ENCODE assay signal across 1 cellular context in the genomic region with DNA sequence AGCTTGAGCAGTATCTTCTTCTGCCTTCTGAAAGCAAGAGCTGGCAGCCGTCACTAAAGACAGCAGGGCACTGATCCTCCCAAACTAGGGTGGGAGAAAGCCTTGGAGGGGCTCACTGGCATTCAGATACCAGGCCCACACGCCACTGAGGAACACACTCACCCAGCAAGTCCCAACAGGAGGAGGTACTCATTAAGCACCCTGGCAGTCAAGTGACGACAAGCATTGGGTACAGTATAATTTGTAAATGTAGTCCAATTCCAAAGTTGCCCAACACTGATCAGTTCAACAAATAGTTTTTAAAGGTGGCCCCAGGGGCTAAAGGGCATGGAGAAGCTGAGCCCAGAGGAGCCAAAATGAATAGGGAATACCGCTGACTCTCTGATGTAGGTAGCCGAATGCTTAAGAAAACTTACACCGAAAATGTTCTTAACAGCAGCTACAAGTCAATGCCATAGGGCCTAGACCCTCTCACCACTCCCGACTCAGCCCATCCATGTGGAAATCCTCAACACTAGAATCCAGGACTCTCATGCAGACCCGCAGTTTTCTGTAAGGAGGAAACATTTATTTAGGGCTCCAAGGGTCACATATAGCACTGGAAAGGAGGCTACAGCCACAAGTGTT.
TF ChIP-seq lines count a peak whose summit lies in the region.

No MANE protein-coding gene starts in this region.

TF ChIP-seq in H1, 55 proteins besides CTCF, POLR2A, EP300 and RAD21:
- TF ChIP-seq SRF (IDR thresholded peaks at IDR 0.05; ENCODE audit: low read depth, low read length) (no peak), SIX5 (IDR thresholded peaks at IDR 0.05; ENCODE audit: low read depth, low read length) (no peak), ASH2L (IDR thresholded peaks at IDR 0.05; ENCODE audit: low read length) (no peak), CREB1 (IDR thresholded peaks at IDR 0.05) (no peak), MAFK (IDR thresholded peaks at IDR 0.05; ENCODE audit: low read depth, low read length) (no peak), SUZ12 (IDR thresholded peaks at IDR 0.05; ENCODE audit: low read length) (no peak), HDAC2 (IDR thresholded peaks at IDR 0.05; ENCODE audit: borderline replicate concordance in 1 of 2, low read depth in 2 of 2, low read length in 2 of 2) (no peak), NANOG (IDR thresholded peaks at IDR 0.05; ENCODE audit: insufficient read depth, low read depth, low read length, poor library complexity, severe bottlenecking) (no peak), GTF2F1 (IDR thresholded peaks at IDR 0.05; ENCODE audit: borderline replicate concordance, low read depth, low read length) (no peak), TAF7 (optimal IDR thresholded peaks at IDR 0.05; ENCODE audit: borderline replicate concordance, low read depth, low read length) (no peak), NRF1 (IDR thresholded peaks at IDR 0.05; ENCODE audit: low read depth, low read length) (no peak), POU5F1 (IDR thresholded peaks at IDR 0.05; ENCODE audit: low read depth, low read length) (no peak)
- TF ChIP-seq, protein P1, sequence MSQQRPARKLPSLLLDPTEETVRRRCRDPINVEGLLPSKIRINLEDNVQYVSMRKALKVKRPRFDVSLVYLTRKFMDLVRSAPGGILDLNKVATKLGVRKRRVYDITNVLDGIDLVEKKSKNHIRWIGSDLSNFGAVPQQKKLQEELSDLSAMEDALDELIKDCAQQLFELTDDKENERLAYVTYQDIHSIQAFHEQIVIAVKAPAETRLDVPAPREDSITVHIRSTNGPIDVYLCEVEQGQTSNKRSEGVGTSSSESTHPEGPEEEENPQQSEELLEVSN (IDR thresholded peaks at IDR 0.05), result no peak
